8 cellular contexts compared by ENCODE assay signal in genomic region chr13:100392709-100393630, GRCh38.
DNase-seq lines count a peak whose midpoint lies in the region; ATAC-seq, FAIRE-seq and TF ChIP-seq lines count a peak whose summit lies in the region.

No MANE protein-coding gene starts in this region.

- no peaks in the 10 kb centered on the region for H3K9me3 ChIP-seq in stomach smooth muscle (ENCODE audit: control insufficient read depth in 2 of 2, low read length in 2 of 2)

- H3K27ac ChIP-seq in ACC112 (ENCODE audit: low read depth, low read length) (peak overlapping the region; percentile 96), stomach smooth muscle (ENCODE audit: low read length) (peak overlapping the region; percentile 38)

- H3K9ac ChIP-seq in stomach smooth muscle (ENCODE audit: low read length in 2 of 2): no peak overlapping the region

- peak; percentile 51 for ATAC-seq in GM21381 (IDR thresholded peaks at IDR 0.05; ENCODE audit: unreplicated experiment)
- ATAC-seq in natural killer cell treated with Interleukin-12 subunit alpha and Interleukin-12 subunit beta and Interleukin-15 and Interleukin-18, amount 100 ng/mL, for 72 hours: peak; percentile 93 to 96

- no peaks in the 10 kb centered on the region for H3K27me3 Mint-ChIP-seq in natural killer cell treated with Interleukin-12 subunit alpha and Interleukin-12 subunit beta and Interleukin-15 and Interleukin-18, amount 100 ng/mL, for 72 hours

- H3K9me3 Mint-ChIP-seq in natural killer cell treated with Interleukin-12 subunit alpha and Interleukin-12 subunit beta and Interleukin-15 and Interleukin-18, amount 100 ng/mL, for 72 hours: no peaks in the 10 kb centered on the region

- H3K4me3 ChIP-seq in ACC112 (ENCODE audit: low read depth, low read length) (peak overlapping the region; percentile 68; the same call in 1 of the 2 replicates), stomach smooth muscle (ENCODE audit: low read length in 2 of 2) (no peak overlapping the region)

- H3K79me2 ChIP-seq in ACC112 (ENCODE audit: control insufficient read depth, insufficient read depth, low read length, unreplicated experiment): no peaks in the 10 kb centered on the region

- DNase-seq in LHCN-M2 (ENCODE audit: low read depth) (peak; percentile 100), epidermal melanocyte (ENCODE audit: insufficient read length, low spot score) (peak; percentile 71), GM12892 (ENCODE audit: insufficient read length) (no peak)
- DNase-seq in activated CD4-positive, alpha-beta T cell treated with anti-CD3 and anti-CD28 coated beads, Interleukin-2, amount 50 U/mL, for 4 hours: peak; percentile 42 to 49
- peak; percentile 73 for DNase-seq in natural killer cell treated with Interleukin-12 subunit alpha and Interleukin-12 subunit beta and Interleukin-15 and Interleukin-18, amount 100 ng/mL, for 72 hours (ENCODE audit: low spot score)

- peaks cover 14 to 28% of the 10 kb centered on the region in 2 donors for H3K4me1 Mint-ChIP-seq in natural killer cell treated with Interleukin-12 subunit alpha and Interleukin-12 subunit beta and Interleukin-15 and Interleukin-18, amount 100 ng/mL, for 72 hours (ENCODE audit: low read depth in 2 of 2)

- no peaks in the 10 kb centered on the region for H3K36me3 ChIP-seq in ACC112 (ENCODE audit: insufficient read depth, low read length)
- no peaks in the 10 kb centered on the region for H3K36me3 ChIP-seq in stomach smooth muscle (ENCODE audit: control insufficient read depth in 2 of 2, insufficient read depth in 2 of 2, low read length in 2 of 2)

- H3K4me3 Mint-ChIP-seq in natural killer cell treated with Interleukin-12 subunit alpha and Interleukin-12 subunit beta and Interleukin-15 and Interleukin-18, amount 100 ng/mL, for 72 hours: peak overlapping the region; percentile 87

- H3K4me1 ChIP-seq in ACC112 (ENCODE audit: control insufficient read depth, insufficient read depth, low read length, unreplicated experiment): peaks cover 41% of the 10 kb centered on the region
- no peaks in the 10 kb centered on the region for H3K4me1 ChIP-seq in stomach smooth muscle (ENCODE audit: control insufficient read depth, insufficient read depth, low read length)

- H3K27me3 ChIP-seq in ACC112 (ENCODE audit: insufficient read depth, low read length) (no peaks in the 10 kb centered on the region), stomach smooth muscle (ENCODE audit: control insufficient read depth in 1 of 2, insufficient read depth in 2 of 2, low read length in 2 of 2) (no peaks in the 10 kb centered on the region)

- no peak for FAIRE-seq in GM12892 (lab: Jason Lieb, UNC)

- no peak for TF ChIP-seq POLR2A in GM12892 (IDR thresholded peaks at IDR 0.05; ENCODE audit: low read depth, low read length)

- H2AFZ ChIP-seq in ACC112 (ENCODE audit: low read length, unreplicated experiment): peak overlapping the region; percentile 26

- no peaks in the 10 kb centered on the region for H3K36me3 Mint-ChIP-seq in natural killer cell treated with Interleukin-12 subunit alpha and Interleukin-12 subunit beta and Interleukin-15 and Interleukin-18, amount 100 ng/mL, for 72 hours

- peak overlapping the region in 1 of 2 donors; percentile 92 for H3K27ac Mint-ChIP-seq in natural killer cell treated with Interleukin-12 subunit alpha and Interleukin-12 subunit beta and Interleukin-15 and Interleukin-18, amount 100 ng/mL, for 72 hours
